9 cellular contexts compared by ENCODE assay signal in the genomic region with DNA sequence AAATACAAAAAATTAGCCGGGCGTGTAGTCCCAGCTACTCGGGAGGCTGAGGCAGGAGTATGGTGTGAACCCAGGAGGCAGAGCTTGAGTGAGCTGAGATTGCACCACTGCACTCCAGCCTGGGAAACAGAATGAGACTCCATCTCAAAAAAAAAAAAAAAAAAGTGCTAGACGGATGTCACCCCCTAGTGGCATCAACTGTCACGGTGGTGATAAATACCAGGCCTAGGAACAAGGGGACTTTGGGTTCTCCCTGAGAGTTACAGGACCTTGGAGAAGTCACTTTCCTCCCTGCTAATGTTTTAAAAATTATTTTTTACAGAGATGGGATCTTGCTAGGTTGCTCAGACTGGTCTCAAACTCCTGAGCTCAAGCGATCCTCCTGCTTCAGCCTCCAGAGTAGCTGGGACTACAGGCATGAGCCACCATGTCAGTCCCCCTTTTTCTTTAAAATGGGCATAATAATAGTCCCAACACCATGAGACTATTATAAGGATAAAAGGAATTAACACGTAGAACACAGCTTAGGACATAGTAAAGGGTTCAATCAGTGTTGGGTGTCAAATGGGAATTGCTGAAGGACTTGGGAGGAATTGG. TPM values are rescaled to one million over a fixed set of nuclear protein-coding genes. Genes with fewer than 3 reads are reported as not detected.
A peak's percentile ranks its signal among the peaks of the same experiment; 100 is the strongest.
DNase-seq lines count a peak whose midpoint lies in the region; ATAC-seq and TF ChIP-seq lines count a peak whose summit lies in the region.
"Had no signal": no experiment of that assay in that cellular context is flagged by ENCODE, and none has a peak within 500 bp of the region (broad histone marks: within the 10 kb centered on the region; RNA-seq: fewer than 3 reads in every experiment).

No MANE protein-coding gene starts in this region.

- H3K79me2 ChIP-seq in H9 (ENCODE audit: insufficient read depth, low read length): no peaks in the 10 kb centered on the region

- TF ChIP-seq CTCF in H9 (conservative IDR thresholded peaks at IDR 0.05) (peak; percentile 53; the same call in 2 of the 3 replicates), right lobe of liver (IDR thresholded peaks at IDR 0.05) (peak in 3 of 4 donors; percentile 20 to 35 (median 34)), gastrocnemius medialis (IDR thresholded peaks at IDR 0.05 in 4 of 5, conservative IDR thresholded peaks at IDR 0.05 in 1 of 5) (peak in 1 of 5 experiments; percentile 20)

- H4K20me1 ChIP-seq in H9 (ENCODE audit: control insufficient read depth, insufficient read depth, insufficient read length): no peaks in the 10 kb centered on the region

- H4K91ac ChIP-seq in H9 (ENCODE audit: insufficient read length, low read depth, low read length): no peak overlapping the region

- H3K4me1 ChIP-seq in H9 (ENCODE audit: insufficient read depth, low read length): no peaks in the 10 kb centered on the region; the same call in 1 of the 2 replicates
- H3K4me1 ChIP-seq in right lobe of liver: no peaks in the 10 kb centered on the region
- no peaks in the 10 kb centered on the region for H3K4me1 ChIP-seq in gastrocnemius medialis

- H3K27me3 Mint-ChIP-seq in H9 (ENCODE audit: low read depth): peaks cover 52% of the 10 kb centered on the region
- peaks cover 24% of the 10 kb centered on the region for H3K27me3 Mint-ChIP-seq in activated CD4-positive, alpha-beta T cell treated with anti-CD3 and anti-CD28 coated beads, Interleukin-2, amount 10 ng/mL, durations not matched to agents 24 days and 14 days

- WGBS in H9 (ENCODE audit: extremely low coverage, insufficient read length, low lambda C conversion rate): no CpG with 5 or more reads among the region's 7 CpGs
- WGBS in right lobe of liver (ENCODE audit: insufficient coverage, low coverage, low lambda C conversion rate, missing lambda C conversion rate): 52% methylated on average over 7 of the region's 7 CpGs

- no peak overlapping the region for H2AFZ ChIP-seq in H9 (ENCODE audit: low read length)

- no peak for TF ChIP-seq POLR2A in right lobe of liver (IDR thresholded peaks at IDR 0.05)
- TF ChIP-seq POLR2A in gastrocnemius medialis (IDR thresholded peaks at IDR 0.05): no peak

- H4K8ac ChIP-seq in H9 (replicated peaks; ENCODE audit: insufficient read length, low read depth, low read length): no peak overlapping the region

- no peak overlapping the region for H3K23ac ChIP-seq in H9 (ENCODE audit: insufficient read length, low read depth, low read length)

- no peak overlapping the region for H3K4ac ChIP-seq in H9 (ENCODE audit: low read depth, low read length)

- H3K27me3 ChIP-seq in H9 (ENCODE audit: insufficient read depth, low read length): peaks cover 12% of the 10 kb centered on the region; the same call in 1 of the 2 replicates
- peaks cover 0 to 5% of the 10 kb centered on the region in 2 donors for H3K27me3 ChIP-seq in right lobe of liver
- H3K27me3 ChIP-seq in gastrocnemius medialis: peaks cover 15 to 23% (median 22%) of the 10 kb centered on the region in 3 donors

- no peak overlapping the region for H2BK15ac ChIP-seq in H9 (ENCODE audit: low read depth, low read length)

- DNase-seq in Caki2 (ENCODE audit: low read depth) (peak; percentile 45), H9 (no peak), right lobe of liver (peak in 1 of 3 donors; percentile 27), SHP77 (lab: John Stamatoyannopoulos, UW) (no peak), gastrocnemius medialis (no peak)
- DNase-seq in activated CD4-positive, alpha-beta T cell treated with anti-CD3 and anti-CD28 coated beads, Interleukin-2, amount 10 ng/mL, durations not matched to agents 24 days and 14 days: peak; percentile 80
- DNase-seq in activated CD4-positive, CD25-positive, alpha-beta regulatory T cell treated with anti-CD3 and anti-CD28 coated beads, Interleukin-2, amount 50 U/mL, for 72 hours: no peak

- no peaks in the 10 kb centered on the region for H3K79me1 ChIP-seq in H9 (ENCODE audit: insufficient read depth, low read depth, low read length, poor library complexity, severe bottlenecking)

- no peak overlapping the region for H2BK12ac ChIP-seq in H9 (ENCODE audit: insufficient read length, low read depth, low read length)

- H3K36me3 ChIP-seq in right lobe of liver (no peaks in the 10 kb centered on the region), gastrocnemius medialis (no peaks in the 10 kb centered on the region)
- H3K36me3 ChIP-seq: thoracic aorta had no signal

- H3T11ph ChIP-seq in H9 (ENCODE audit: low read length): no peak overlapping the region

- peaks cover 9% of the 10 kb centered on the region for H3K23me2 ChIP-seq in H9 (ENCODE audit: insufficient read length, low read depth, low read length, poor library complexity, severe bottlenecking)

- in situ Hi-C loops in Caki2 (cut with HindIII; ENCODE audit: low pct_unique_long_range_greater_than_20kb, low sequenced_read_pairs): no loop called here
- in situ Hi-C loops in gastrocnemius medialis (cut with MboI; ENCODE audit: low sequenced_read_pairs in 4 of 4): no loop called here

- peaks cover 3 to 13% of the 10 kb centered on the region in 2 experiments; a peak in 3 of 4 replicates for H3K4me1 Mint-ChIP-seq in H9
- peaks cover 5% of the 10 kb centered on the region for H3K4me1 Mint-ChIP-seq in activated CD4-positive, alpha-beta T cell treated with anti-CD3 and anti-CD28 coated beads, Interleukin-2, amount 10 ng/mL, durations not matched to agents 24 days and 14 days

- H2BK20ac ChIP-seq in H9 (ENCODE audit: low read depth, low read length, poor library complexity, severe bottlenecking): no peak overlapping the region

- no peak overlapping the region for H3K4me3 ChIP-seq in right lobe of liver
- no peak overlapping the region for H3K4me3 ChIP-seq in gastrocnemius medialis
- H3K4me3 ChIP-seq: thoracic aorta had no signal

- H4K5ac ChIP-seq in H9 (ENCODE audit: insufficient read length, low read depth, low read length): no peak overlapping the region

- H3K27ac ChIP-seq in H9 (ENCODE audit: insufficient read length, low read depth, low read length) (no peak overlapping the region), right lobe of liver (no peak overlapping the region), gastrocnemius medialis (no peak overlapping the region)
- H3K27ac ChIP-seq: thoracic aorta had no signal

- no peaks in the 10 kb centered on the region for H3K36me3 Mint-ChIP-seq in H9 (ENCODE audit: insufficient read depth in 1 of 3, low read depth in 3 of 3)
- no peaks in the 10 kb centered on the region for H3K36me3 Mint-ChIP-seq in activated CD4-positive, alpha-beta T cell treated with anti-CD3 and anti-CD28 coated beads, Interleukin-2, amount 10 ng/mL, durations not matched to agents 24 days and 14 days (ENCODE audit: low read depth)
- H3K36me3 Mint-ChIP-seq: naive thymus-derived CD8-positive, alpha-beta T cell had no signal

- H3K4me3 Mint-ChIP-seq in H9: no peak overlapping the region
- H3K4me3 Mint-ChIP-seq in activated CD4-positive, alpha-beta T cell treated with anti-CD3 and anti-CD28 coated beads, Interleukin-2, amount 10 ng/mL, durations not matched to agents 24 days and 14 days: no peak overlapping the region
- H3K4me3 Mint-ChIP-seq: naive thymus-derived CD8-positive, alpha-beta T cell had no signal

- no peak overlapping the region for H2BK120ac ChIP-seq in H9 (ENCODE audit: low read depth, low read length, poor library complexity, severe bottlenecking)

- H3K9me3 ChIP-seq in H9 (ENCODE audit: control insufficient read depth, low read depth, low read length) (no peaks in the 10 kb centered on the region), right lobe of liver (no peaks in the 10 kb centered on the region), gastrocnemius medialis (no peaks in the 10 kb centered on the region)
- H3K9me3 ChIP-seq: thoracic aorta had no signal

- no peaks in the 10 kb centered on the region for H3K9me3 Mint-ChIP-seq in H9
- H3K9me3 Mint-ChIP-seq in activated CD4-positive, alpha-beta T cell treated with anti-CD3 and anti-CD28 coated beads, Interleukin-2, amount 10 ng/mL, durations not matched to agents 24 days and 14 days: no peaks in the 10 kb centered on the region
- H3K9me3 Mint-ChIP-seq: naive thymus-derived CD8-positive, alpha-beta T cell had no signal

- no peak overlapping the region for H3K4me2 ChIP-seq in H9 (ENCODE audit: insufficient read depth, insufficient read length, low read length)

- no peak overlapping the region for H2AK5ac ChIP-seq in H9 (ENCODE audit: insufficient read length, low read length)

- H2BK5ac ChIP-seq in H9 (ENCODE audit: insufficient read length, low read length): no peak overlapping the region

- H3K56ac ChIP-seq in H9 (ENCODE audit: insufficient read length, low read depth, low read length): no peak overlapping the region

- no peak overlapping the region for H3K18ac ChIP-seq in H9 (ENCODE audit: insufficient read length, low read depth, low read length)

- H3K27ac Mint-ChIP-seq in H9: no peak overlapping the region
- H3K27ac Mint-ChIP-seq in activated CD4-positive, alpha-beta T cell treated with anti-CD3 and anti-CD28 coated beads, Interleukin-2, amount 10 ng/mL, durations not matched to agents 24 days and 14 days: no peak overlapping the region
- H3K27ac Mint-ChIP-seq: naive thymus-derived CD8-positive, alpha-beta T cell had no signal

- no peak overlapping the region for H3K9ac ChIP-seq in H9 (ENCODE audit: extremely low read depth, insufficient read length, low read length)

- no peak overlapping the region for H3K14ac ChIP-seq in H9 (ENCODE audit: insufficient read depth, low read length)

- ATAC-seq in right lobe of liver: peak in 3 of 4 donors; percentile 36 to 47 (median 42)
- ATAC-seq in gastrocnemius medialis: no peak

- intact Hi-C loops in activated CD4-positive, alpha-beta T cell treated with anti-CD3 and anti-CD28 coated beads, Interleukin-2, amount 10 ng/mL, durations not matched to agents 24 days and 14 days (cut with micrococcal nuclease): no loop called here
- intact Hi-C loops in right lobe of liver (cut with DNase I): no loop called here
- intact Hi-C loops in gastrocnemius medialis (cut with DNase I; ENCODE audit: low total_unique reads): loop anchor here (10.0 kb wide), 1 partner anchor 588 kb away; a partner anchor contains a TSS

RNA-seq across cellular contexts. Expression of a gene that starts 2.6 kb away (rescaled TPM):
- 27.3 TPM in 2 replicates for total RNA-seq in Caki2 (2014; rRNA removed; shearing (Covaris generic); ENCODE audit: low replicate concordance)
- total RNA-seq in H9 (2021) (1.1 and 1.7 TPM in 2 replicates), right lobe of liver (not detected), gastrocnemius medialis (not detected)
- total RNA-seq in activated CD4-positive, alpha-beta T cell treated with anti-CD3 and anti-CD28 coated beads, Interleukin-2, amount 10 ng/mL, durations not matched to agents 24 days and 14 days: 0.66 TPM in 1 of 2 replicates, not detected in the other
- total RNA-seq: naive thymus-derived CD8-positive, alpha-beta T cell had no signal

RNA-seq across cellular contexts. Expression of a gene that starts 5.9 kb away (rescaled TPM):
- 5.9 and 6.5 TPM in 2 replicates for total RNA-seq in Caki2 (2014; rRNA removed; shearing (Covaris generic); ENCODE audit: low replicate concordance)
- total RNA-seq in H9 (2021): 54.0 and 58.6 TPM in 2 replicates
- 62.7 and 65.1 TPM in 2 replicates for total RNA-seq in activated CD4-positive, alpha-beta T cell treated with anti-CD3 and anti-CD28 coated beads, Interleukin-2, amount 10 ng/mL, durations not matched to agents 24 days and 14 days
- total RNA-seq in right lobe of liver: 10 to 100 TPM; 16.1 to 20.5 (median 18.6) TPM
- total RNA-seq in gastrocnemius medialis: 10 to 100 TPM; 15.2 to 18.8 (median 17.0) TPM

Comparison
In these comparisons a context has a peak if more than half of its experiments do, and no peak if none do; other contexts are left out.
1. DNase-seq: peak in Caki2 (single experiment) and activated CD4-positive, alpha-beta T cell treated with anti-CD3 and anti-CD28 coated beads, Interleukin-2, amount 10 ng/mL, durations not matched to agents 24 days and 14 days (single experiment); none in H9 (single experiment), SHP77 (0 of 2), activated CD4-positive, CD25-positive, alpha-beta regulatory T cell treated with anti-CD3 and anti-CD28 coated beads, Interleukin-2, amount 50 U/mL, for 72 hours (single experiment) and gastrocnemius medialis (0 of 2).
2. ATAC-seq: peak in right lobe of liver (3 of 4); none in gastrocnemius medialis (0 of 2).
3. RNA of a gene that starts 2.6 kb away (total RNA-seq): 27.3 TPM in Caki2; 1.1 to 1.7 TPM in H9, 0.66 TPM in activated CD4-positive, alpha-beta T cell treated with anti-CD3 and anti-CD28 coated beads, Interleukin-2, amount 10 ng/mL, durations not matched to agents 24 days and 14 days, not detected in right lobe of liver and not detected in gastrocnemius medialis; every median in the first group is over 10 times any median in the second.